In genomic region chrX:36859231-36859630, GRCh38 we compare ENCODE assay signal across 28 cellular contexts.
"Had no signal": no experiment of that assay in that cellular context is flagged by ENCODE, and none has a peak within 500 bp of the region (broad histone marks: within the 10 kb centered on the region; RNA-seq: fewer than 3 reads in every experiment).

No MANE protein-coding gene starts in this region.

- ATAC-seq: activated CD8-positive, alpha-beta T cell treated with anti-CD3 and anti-CD28 coated beads for 36 hours; activated naive CD8-positive, alpha-beta T cell treated with anti-CD3 and anti-CD28 coated beads, Interleukin-2, amount 50 U/mL, for 24 hours; activated T-cell treated with anti-CD3 and anti-CD28 coated beads, Interleukin-2, amount 50 U/mL, for 4 hours; activated T-cell treated with anti-CD3 and anti-CD28 coated beads, Interleukin-2, amount 50 U/mL, for 72 hours; activated T-helper 17 cell treated with anti-CD3 and anti-CD28 coated beads, Interleukin-2, amount 50 U/mL, for 72 hours; body of pancreas had no signal

- DNase-seq: activated B cell treated with CpG ODN at 0.5 μM for 24 hours; activated CD4-positive, alpha-beta memory T cell treated with anti-CD3 and anti-CD28 coated beads for 36 hours; activated CD4-positive, alpha-beta T cell treated with anti-CD3 and anti-CD28 coated beads for 4 hours; activated CD4-positive, alpha-beta T cell treated with anti-CD3 and anti-CD28 coated beads, Interleukin-2, amount 10 ng/mL, durations not matched to agents 24 days and 14 days; activated CD4-positive, alpha-beta T cell treated with anti-CD3 and anti-CD28 coated beads, Interleukin-2, amount 50 U/mL, for 1 hour; activated CD4-positive, alpha-beta T cell treated with anti-CD3 and anti-CD28 coated beads, Interleukin-2, amount 50 U/mL, for 4 hours; activated CD4-positive, CD25-positive, alpha-beta regulatory T cell treated with anti-CD3 and anti-CD28 coated beads, Interleukin-2, amount 50 U/mL, for 72 hours; activated CD8-positive, alpha-beta memory T cell treated with anti-CD3 and anti-CD28 coated beads, Interleukin-2, amount 50 U/mL, for 4 hours; activated CD8-positive, alpha-beta T cell treated with anti-CD3 and anti-CD28 coated beads for 36 hours; activated effector memory CD4-positive, alpha-beta T cell treated with anti-CD3 and anti-CD28 coated beads, Interleukin-2, amount 50 U/mL, for 16 hours; activated naive CD4-positive, alpha-beta T cell treated with anti-CD3 and anti-CD28 coated beads, Interleukin-2, amount 10 ng/mL, durations not matched to agents 7 days and 5 days; activated naive CD4-positive, alpha-beta T cell treated with Interleukin-2 at 50 U/mL for 16 hours; activated naive CD8-positive, alpha-beta T cell treated with anti-CD3 and anti-CD28 coated beads, Interleukin-2, amount 10 ng/mL, durations not matched to agents 7 days and 5 days; activated naive CD8-positive, alpha-beta T cell treated with anti-CD3 and anti-CD28 coated beads, Interleukin-2, amount 50 U/mL, for 24 hours; activated T-cell treated with anti-CD3 and anti-CD28 coated beads for 4 hours; activated T-cell treated with anti-CD3 and anti-CD28 coated beads, Interleukin-2, amount 50 U/mL, for 1 hour; activated T-cell treated with anti-CD3 and anti-CD28 coated beads, Interleukin-2, amount 50 U/mL, for 4 hours; activated T-cell treated with anti-CD3 and anti-CD28 coated beads, Interleukin-2, amount 50 U/mL, for 72 hours; amygdala; anterior cingulate cortex; body of pancreas; brain microvascular endothelial cell; central memory CD4-positive, alpha-beta T cell; SW 1271; T-helper 1 cell; T-helper 2 cell; T-helper 9 cell had no signal
